In genomic region chr15:42800731-42801474, GRCh38 we compare ENCODE assay signal across 15 cellular contexts.
A peak's percentile ranks its signal among the peaks of the same experiment; 100 is the strongest.
DNase-seq lines count a peak whose midpoint lies in the region; ATAC-seq and TF ChIP-seq lines count a peak whose summit lies in the region.
"Had no signal": no experiment of that assay in that cellular context is flagged by ENCODE, and none has a peak within 500 bp of the region (broad histone marks: within the 10 kb centered on the region; RNA-seq: fewer than 3 reads in every experiment).

No MANE protein-coding gene starts in this region.

- no peak for TF ChIP-seq POLR2A in uterus (IDR thresholded peaks at IDR 0.05)

- no peak for ATAC-seq in activated T-cell treated with anti-CD3 and anti-CD28 coated beads, Interleukin-2, amount 50 U/mL, for 72 hours (replicated peaks in 1 of 2)
- ATAC-seq: naive thymus-derived CD4-positive, alpha-beta T cell had no signal

- H4K20me1 ChIP-seq in MM.1S (ENCODE audit: insufficient read depth, low read length) (no peaks in the 10 kb centered on the region), smooth muscle cell (ENCODE audit: low read depth) (no peaks in the 10 kb centered on the region)

- H3K79me2 ChIP-seq in MM.1S (ENCODE audit: low read length) (no peaks in the 10 kb centered on the region), smooth muscle cell (ENCODE audit: low read depth) (no peaks in the 10 kb centered on the region)

- H3K36me3 Mint-ChIP-seq in activated T-cell treated with anti-CD3 and anti-CD28 coated beads, Interleukin-2, amount 50 U/mL, for 72 hours (ENCODE audit: insufficient read depth in 2 of 2), result peaks cover 0 to 2% of the 10 kb centered on the region in 2 donors

- H3K4me1 ChIP-seq in MM.1S (ENCODE audit: low read length) (no peaks in the 10 kb centered on the region), smooth muscle cell (ENCODE audit: low read depth) (no peaks in the 10 kb centered on the region), uterus (no peaks in the 10 kb centered on the region), ascending aorta (no peaks in the 10 kb centered on the region)
- H3K4me1 ChIP-seq: sigmoid colon had no signal

- H3K27ac ChIP-seq in MM.1S (ENCODE audit: low read length) (no peak overlapping the region), smooth muscle cell (ENCODE audit: low read depth) (no peak overlapping the region), uterus (no peak overlapping the region), ascending aorta (no peak overlapping the region), substantia nigra (ENCODE audit: low read depth, low read length, poor library complexity, severe bottlenecking) (no peak overlapping the region)
- H3K27ac ChIP-seq: sigmoid colon had no signal

- H2AFZ ChIP-seq in MM.1S (ENCODE audit: low read length) (no peak overlapping the region), smooth muscle cell (ENCODE audit: low read depth) (no peak overlapping the region)

- H3K9me3 ChIP-seq in MM.1S (replicated peaks; ENCODE audit: insufficient read depth, low read length), result no peaks in the 10 kb centered on the region
- no peaks in the 10 kb centered on the region for H3K9me3 ChIP-seq in smooth muscle cell (replicated peaks; ENCODE audit: low read depth)
- H3K9me3 ChIP-seq in uterus, result no peaks in the 10 kb centered on the region
- no peaks in the 10 kb centered on the region for H3K9me3 ChIP-seq in ascending aorta
- H3K9me3 ChIP-seq: sigmoid colon had no signal

- H3K9ac ChIP-seq in MM.1S (ENCODE audit: low read length) (no peak overlapping the region), smooth muscle cell (ENCODE audit: low read depth) (no peak overlapping the region)

- H3K27ac Mint-ChIP-seq in activated T-cell treated with anti-CD3 and anti-CD28 coated beads, Interleukin-2, amount 50 U/mL, for 72 hours, result no peak overlapping the region

- WGBS in smooth muscle cell (ENCODE audit: low lambda C conversion rate), result 84% methylated on average over 22 of the region's 22 CpGs

- no peak overlapping the region for H3K4me3 ChIP-seq in MM.1S (ENCODE audit: low read length)
- no peak overlapping the region for H3K4me3 ChIP-seq in smooth muscle cell
- no peak overlapping the region for H3K4me3 ChIP-seq in uterus
- no peak overlapping the region for H3K4me3 ChIP-seq in ascending aorta
- H3K4me3 ChIP-seq: sigmoid colon had no signal

- no peaks in the 10 kb centered on the region for H3K9me3 Mint-ChIP-seq in activated T-cell treated with anti-CD3 and anti-CD28 coated beads, Interleukin-2, amount 50 U/mL, for 72 hours
- H3K9me3 Mint-ChIP-seq: naive thymus-derived CD4-positive, alpha-beta T cell had no signal

- no peaks in the 10 kb centered on the region for H3K9me2 ChIP-seq in MM.1S (replicated peaks; ENCODE audit: insufficient read depth, low read length)

- intact Hi-C loops in uterus (cut with DNase I; ENCODE audit: low total_unique reads), result no loop called here
- intact Hi-C loops in ascending aorta (cut with DNase I), result loop anchor here (5.0 kb wide), 2 partner anchors 94 to 126 kb away; no protein-coding TSS in a partner anchor

- H3K4me2 ChIP-seq in MM.1S (ENCODE audit: low read depth, low read length) (no peak overlapping the region), smooth muscle cell (no peak overlapping the region)

- H3K4me1 Mint-ChIP-seq in activated T-cell treated with anti-CD3 and anti-CD28 coated beads, Interleukin-2, amount 50 U/mL, for 72 hours (ENCODE audit: low read depth), result no peaks in the 10 kb centered on the region

- peak; percentile 17 for TF ChIP-seq CTCF in MM.1S (IDR thresholded peaks at IDR 0.05; ENCODE audit: low read length)
- peak; percentile 3 for TF ChIP-seq CTCF in smooth muscle cell (IDR thresholded peaks at IDR 0.05; ENCODE audit: borderline replicate concordance, insufficient read depth, poor library complexity, severe bottlenecking)
- no peak for TF ChIP-seq CTCF in uterus (IDR thresholded peaks at IDR 0.05)
- TF ChIP-seq CTCF in ascending aorta (IDR thresholded peaks at IDR 0.05), result peak in 1 of 3 experiments; percentile 21

- H3K36me3 ChIP-seq in MM.1S (replicated peaks; ENCODE audit: insufficient read depth, low read length) (no peaks in the 10 kb centered on the region), smooth muscle cell (ENCODE audit: low read depth) (no peaks in the 10 kb centered on the region), uterus (no peaks in the 10 kb centered on the region), ascending aorta (peaks cover 10 to 19% of the 10 kb centered on the region in 2 donors)

- H3K27me3 ChIP-seq in MM.1S (replicated peaks; ENCODE audit: insufficient read depth, low read length) (no peaks in the 10 kb centered on the region), smooth muscle cell (ENCODE audit: low read depth) (no peaks in the 10 kb centered on the region), uterus (no peaks in the 10 kb centered on the region), ascending aorta (no peaks in the 10 kb centered on the region)
- H3K27me3 ChIP-seq: sigmoid colon had no signal

- H3F3A ChIP-seq in MM.1S (ENCODE audit: insufficient read depth, low read length) (no peaks in the 10 kb centered on the region), smooth muscle cell (ENCODE audit: low read depth) (no peaks in the 10 kb centered on the region)

- peak; percentile 22 to 27 for DNase-seq in activated T-cell treated with anti-CD3 and anti-CD28 coated beads, Interleukin-2, amount 50 U/mL, for 48 hours
- DNase-seq in activated T-cell treated with anti-CD3 and anti-CD28 coated beads, Interleukin-2, amount 50 U/mL, for 72 hours, result no peak
- DNase-seq in MM.1S (no peak), dermis blood vessel endothelial cell (peak; percentile 20), smooth muscle cell (lab: John Stamatoyannopoulos, UW; ENCODE audit: unreplicated experiment) (no peak), uterus (no peak), ascending aorta (ENCODE audit: low spot score in 2 of 2) (no peak), substantia nigra (lab: John Stamatoyannopoulos, UW) (no peak)
- DNase-seq: AML-193; GF-D8; IMR-90; naive thymus-derived CD4-positive, alpha-beta T cell; NCI-H2107; RPMI8226; sigmoid colon had no signal

- no peak overlapping the region for H3K4me3 Mint-ChIP-seq in activated T-cell treated with anti-CD3 and anti-CD28 coated beads, Interleukin-2, amount 50 U/mL, for 72 hours
- H3K4me3 Mint-ChIP-seq: naive thymus-derived CD4-positive, alpha-beta T cell had no signal

- H3K27me3 Mint-ChIP-seq in activated T-cell treated with anti-CD3 and anti-CD28 coated beads, Interleukin-2, amount 50 U/mL, for 72 hours (ENCODE audit: low read depth), result no peaks in the 10 kb centered on the region
- H3K27me3 Mint-ChIP-seq: naive thymus-derived CD4-positive, alpha-beta T cell had no signal

Comparison
In these comparisons a context has a peak if more than half of its experiments do, and no peak if none do; other contexts are left out.
1. DNase-seq: peak in activated T-cell treated with anti-CD3 and anti-CD28 coated beads, Interleukin-2, amount 50 U/mL, for 48 hours (2 of 2) and dermis blood vessel endothelial cell (single experiment); none in activated T-cell treated with anti-CD3 and anti-CD28 coated beads, Interleukin-2, amount 50 U/mL, for 72 hours (0 of 2), MM.1S (single experiment), smooth muscle cell (single experiment), uterus (0 of 2), ascending aorta (0 of 2) and substantia nigra (0 of 49).
2. CTCF ChIP-seq: peak in MM.1S (single experiment) and smooth muscle cell (single experiment); none in uterus (0 of 4).